3 cellular contexts compared by ENCODE assay signal in genomic region chr11:328516-329100, GRCh38. TPM values are rescaled to one million over a fixed set of nuclear protein-coding genes. Genes with fewer than 3 reads are reported as not detected.
"Had no signal": no experiment of that assay in that cellular context is flagged by ENCODE, and none has a peak within 500 bp of the region (broad histone marks: within the 10 kb centered on the region; RNA-seq: fewer than 3 reads in every experiment).

No MANE protein-coding gene starts in this region.

RNA-seq across cellular contexts. Expression of gene IFITM5, which starts 29.3 kb away (rescaled TPM):
- total RNA-seq: cardiac muscle cell, left lung had no signal
- polyA plus RNA-seq: cardiac muscle cell, small intestine had no signal
